ENCODE assay signal across 24 cellular contexts in genomic region chr17:83088451-83089321, GRCh38. TPM values are rescaled to one million over a fixed set of nuclear protein-coding genes. Genes with fewer than 3 reads are reported as not detected.
DNase-seq lines count a peak whose midpoint lies in the region; ATAC-seq and TF ChIP-seq lines count a peak whose summit lies in the region.
"Had no signal": no experiment of that assay in that cellular context is flagged by ENCODE, and none has a peak within 500 bp of the region (broad histone marks: within the 10 kb centered on the region; RNA-seq: fewer than 3 reads in every experiment).

No MANE protein-coding gene starts in this region.

- ATAC-seq in activated CD4-positive, alpha-beta T cell treated with anti-CD3 and anti-CD28 coated beads for 36 hours: no peak
- ATAC-seq in body of pancreas: no peak
- ATAC-seq in HG03457 (IDR thresholded peaks at IDR 0.05; ENCODE audit: unreplicated experiment): no peak
- ATAC-seq: foreskin keratinocyte had no signal

- in situ Hi-C loops in brain microvascular endothelial cell (cut with HindIII; ENCODE audit: low pct_ligation_motif_present, low sequenced_read_pairs): no loop called here

- peaks cover 46% of the 10 kb centered on the region for H3K79me1 ChIP-seq in mesenchymal stem cell (replicated peaks; ENCODE audit: low read length, poor library complexity, severe bottlenecking)

- H3K27ac ChIP-seq in body of pancreas: peak overlapping the region in 3 of 4 donors; percentile 6 to 57 (median 34)
- H3K27ac ChIP-seq in mesenchymal stem cell (ENCODE audit: low read length, poor library complexity, severe bottlenecking): no peak overlapping the region
- H3K27ac ChIP-seq in tibial nerve: peak overlapping the region; percentile 6 to 97 (median 76)
- H3K27ac ChIP-seq in WERI-Rb-1: no peak overlapping the region
- no peak overlapping the region for H3K27ac ChIP-seq in brain microvascular endothelial cell
- H3K27ac ChIP-seq: 22Rv1, foreskin keratinocyte had no signal

- H3K27ac Mint-ChIP-seq in activated CD4-positive, alpha-beta T cell treated with anti-CD3 and anti-CD28 coated beads, Interleukin-2, amount 10 ng/mL, durations not matched to agents 24 days and 14 days: peak overlapping the region; percentile 8
- H3K27ac Mint-ChIP-seq in activated CD4-positive, alpha-beta T cell treated with anti-CD3 and anti-CD28 coated beads for 36 hours: no peak overlapping the region

- CTCF ChIA-PET in activated CD4-positive, alpha-beta T cell treated with anti-CD3 and anti-CD28 coated beads for 36 hours (lab: Charles Lee): no interaction called here

- POLR2A ChIA-PET in activated CD4-positive, alpha-beta T cell treated with anti-CD3 and anti-CD28 coated beads for 36 hours (lab: Charles Lee): no interaction called here

- intact Hi-C loops in activated CD4-positive, alpha-beta T cell treated with anti-CD3 and anti-CD28 coated beads, Interleukin-2, amount 10 ng/mL, durations not matched to agents 24 days and 14 days (cut with micrococcal nuclease): no loop called here
- intact Hi-C loops in activated CD4-positive, alpha-beta T cell treated with anti-CD3 and anti-CD28 coated beads for 36 hours (cut with DNase I, micrococcal nuclease): no loop called here
- intact Hi-C loops in body of pancreas (cut with DNase I): no loop called here

- H4K91ac ChIP-seq in mesenchymal stem cell (ENCODE audit: low read length): no peak overlapping the region

- TF ChIP-seq EP300 in tibial nerve (IDR thresholded peaks at IDR 0.05): peak in 1 of 2 donors; percentile 34

- peaks cover 19% of the 10 kb centered on the region for H3K36me3 Mint-ChIP-seq in activated CD4-positive, alpha-beta T cell treated with anti-CD3 and anti-CD28 coated beads, Interleukin-2, amount 10 ng/mL, durations not matched to agents 24 days and 14 days (ENCODE audit: low read depth)
- peaks cover 2% of the 10 kb centered on the region for H3K36me3 Mint-ChIP-seq in activated CD4-positive, alpha-beta T cell treated with anti-CD3 and anti-CD28 coated beads for 36 hours (ENCODE audit: low read depth)

- no peaks in the 10 kb centered on the region for H3K9me3 Mint-ChIP-seq in activated CD4-positive, alpha-beta T cell treated with anti-CD3 and anti-CD28 coated beads, Interleukin-2, amount 10 ng/mL, durations not matched to agents 24 days and 14 days
- H3K9me3 Mint-ChIP-seq in activated CD4-positive, alpha-beta T cell treated with anti-CD3 and anti-CD28 coated beads for 36 hours (ENCODE audit: low read depth): no peaks in the 10 kb centered on the region

- no peak overlapping the region for H3K23ac ChIP-seq in mesenchymal stem cell (ENCODE audit: low read length in 2 of 2)

- no peak overlapping the region for H3K4me2 ChIP-seq in mesenchymal stem cell (ENCODE audit: low read length, poor library complexity, severe bottlenecking)

- no peak overlapping the region for H2BK120ac ChIP-seq in mesenchymal stem cell (ENCODE audit: low read depth, low read length)

- H2BK5ac ChIP-seq in mesenchymal stem cell (ENCODE audit: low read depth, low read length, poor library complexity, severe bottlenecking): no peak overlapping the region

- H4K8ac ChIP-seq in mesenchymal stem cell (ENCODE audit: low read length): no peak overlapping the region

- no peaks in the 10 kb centered on the region for H3K27me3 Mint-ChIP-seq in activated CD4-positive, alpha-beta T cell treated with anti-CD3 and anti-CD28 coated beads, Interleukin-2, amount 10 ng/mL, durations not matched to agents 24 days and 14 days
- no peaks in the 10 kb centered on the region for H3K27me3 Mint-ChIP-seq in activated CD4-positive, alpha-beta T cell treated with anti-CD3 and anti-CD28 coated beads for 36 hours

- H3K9me3 ChIP-seq in body of pancreas (no peaks in the 10 kb centered on the region), mesenchymal stem cell (ENCODE audit: control insufficient read depth, low read length) (no peaks in the 10 kb centered on the region), tibial nerve (no peaks in the 10 kb centered on the region), WERI-Rb-1 (ENCODE audit: severe bottlenecking) (no peaks in the 10 kb centered on the region)
- H3K9me3 ChIP-seq: BE2C, sigmoid colon had no signal

- peak overlapping the region; percentile 86 for H2AK5ac ChIP-seq in mesenchymal stem cell (ENCODE audit: low read length, severe bottlenecking)

- H3K18ac ChIP-seq in mesenchymal stem cell (ENCODE audit: low read depth in 1 of 2, low read length in 2 of 2): no peak overlapping the region

- peaks cover 51% of the 10 kb centered on the region for H3K4me1 ChIP-seq in body of pancreas
- H3K4me1 ChIP-seq in mesenchymal stem cell (ENCODE audit: control insufficient read depth, insufficient read depth, low read depth, low read length): peaks cover 73% of the 10 kb centered on the region
- peaks cover 0 to 97% (median 65%) of the 10 kb centered on the region in 4 donors for H3K4me1 ChIP-seq in tibial nerve

- H2BK15ac ChIP-seq in mesenchymal stem cell (ENCODE audit: low read depth, poor library complexity, severe bottlenecking): no peak overlapping the region

- H3K14ac ChIP-seq in mesenchymal stem cell (ENCODE audit: low read length in 2 of 2): no peak overlapping the region

- H3K4ac ChIP-seq in mesenchymal stem cell (ENCODE audit: low read depth in 1 of 2, low read length in 2 of 2): no peak overlapping the region

- WGBS in body of pancreas, 2 donors: 73 to 83% methylated on average over 9 to 29 of the region's 29 CpGs
- WGBS in mesenchymal stem cell: 87% methylated on average over 28 of the region's 29 CpGs
- 70 to 75% methylated on average over 26 of the region's 29 CpGs for WGBS in tibial nerve, 2 donors

- H3K4me3 ChIP-seq in body of pancreas (no peak overlapping the region), mesenchymal stem cell (ENCODE audit: insufficient read depth in 1 of 2, low read depth in 1 of 2, low read length in 2 of 2) (peak overlapping the region in 1 of 2 experiments; percentile 33), tibial nerve (no peak overlapping the region), WERI-Rb-1 (ENCODE audit: low read depth, low read length) (no peak overlapping the region), brain microvascular endothelial cell (ENCODE audit: low read depth, low read length) (no peak overlapping the region)
- H3K4me3 ChIP-seq: sigmoid colon had no signal

- H3K4me1 Mint-ChIP-seq in activated CD4-positive, alpha-beta T cell treated with anti-CD3 and anti-CD28 coated beads, Interleukin-2, amount 10 ng/mL, durations not matched to agents 24 days and 14 days: peaks cover 19% of the 10 kb centered on the region
- H3K4me1 Mint-ChIP-seq in activated CD4-positive, alpha-beta T cell treated with anti-CD3 and anti-CD28 coated beads for 36 hours: peaks cover 14% of the 10 kb centered on the region

- H3K9ac ChIP-seq in mesenchymal stem cell (ENCODE audit: low read length): peak overlapping the region; percentile 92

- TF ChIP-seq POLR2A in body of pancreas (IDR thresholded peaks at IDR 0.05) (no peak), tibial nerve (IDR thresholded peaks at IDR 0.05) (no peak)

- no peak overlapping the region for H3K4me3 Mint-ChIP-seq in activated CD4-positive, alpha-beta T cell treated with anti-CD3 and anti-CD28 coated beads, Interleukin-2, amount 10 ng/mL, durations not matched to agents 24 days and 14 days
- no peak overlapping the region for H3K4me3 Mint-ChIP-seq in activated CD4-positive, alpha-beta T cell treated with anti-CD3 and anti-CD28 coated beads for 36 hours

- TF ChIP-seq CTCF in body of pancreas (IDR thresholded peaks at IDR 0.05) (no peak), tibial nerve (IDR thresholded peaks at IDR 0.05) (no peak), WERI-Rb-1 (IDR thresholded peaks at IDR 0.05; ENCODE audit: low read depth, low read length) (no peak), brain microvascular endothelial cell (IDR thresholded peaks at IDR 0.05; ENCODE audit: low read depth, low read length, missing control alignments) (no peak)

- H2BK12ac ChIP-seq in mesenchymal stem cell (ENCODE audit: low read length in 2 of 2): no peak overlapping the region

- no peak overlapping the region for H2AFZ ChIP-seq in mesenchymal stem cell (ENCODE audit: low read depth, low read length)

- no peak for DNase-seq in activated CD4-positive, alpha-beta T cell treated with anti-CD3 and anti-CD28 coated beads, Interleukin-2, amount 10 ng/mL, durations not matched to agents 24 days and 14 days
- no peak for DNase-seq in activated CD4-positive, alpha-beta T cell treated with anti-CD3 and anti-CD28 coated beads for 36 hours
- DNase-seq in body of pancreas: no peak
- DNase-seq in mesenchymal stem cell: no peak
- DNase-seq in tibial nerve (ENCODE audit: low spot score in 2 of 2): no peak
- DNase-seq in WERI-Rb-1: no peak
- no peak for DNase-seq in brain microvascular endothelial cell
- DNase-seq: activated CD4-positive, alpha-beta T cell treated with anti-CD3 and anti-CD28 coated beads for 48 hours; activated CD8-positive, alpha-beta memory T cell treated with anti-CD3 and anti-CD28 coated beads, Interleukin-2, amount 50 U/mL, for 48 hours; activated gamma-delta T cell treated with Interleukin-2 at 50 U/mL for 16 hours; amniotic stem cell; BE2C; cerebellar nuclear complex; DMS 273 treated with DMSO at 0.1 percent for 48 hours; foreskin keratinocyte; GDM1; NCI-H1436; NCI-H2171; NCI-H748 treated with DMSO at 0.1 percent for 48 hours; OCI-M1; sigmoid colon; T-helper 9 cell had no signal

- H3K27me3 ChIP-seq in body of pancreas (no peaks in the 10 kb centered on the region), mesenchymal stem cell (ENCODE audit: control insufficient read depth in 1 of 2, insufficient read depth in 1 of 2, low read length in 2 of 2) (no peaks in the 10 kb centered on the region), tibial nerve (no peaks in the 10 kb centered on the region), WERI-Rb-1 (ENCODE audit: insufficient read depth, low read depth, severe bottlenecking) (no peaks in the 10 kb centered on the region), brain microvascular endothelial cell (replicated peaks) (no peaks in the 10 kb centered on the region)
- H3K27me3 ChIP-seq: BE2C, sigmoid colon had no signal

- no peaks in the 10 kb centered on the region for H3K36me3 ChIP-seq in body of pancreas (replicated peaks in 1 of 2; ENCODE audit: insufficient read depth in 1 of 2, low read depth in 2 of 2)
- peaks cover 59 to 80% of the 10 kb centered on the region in 2 experiments for H3K36me3 ChIP-seq in mesenchymal stem cell (ENCODE audit: control insufficient read depth in 1 of 2, insufficient read depth in 2 of 2, low read depth in 1 of 2, low read length in 2 of 2)
- peaks cover 0 to 75% (median 0%) of the 10 kb centered on the region in 3 donors for H3K36me3 ChIP-seq in tibial nerve
- H3K36me3 ChIP-seq in WERI-Rb-1: no peaks in the 10 kb centered on the region
- H3K36me3 ChIP-seq in brain microvascular endothelial cell (replicated peaks): peaks cover 54% of the 10 kb centered on the region
- H3K36me3 ChIP-seq: BE2C had no signal

RNA-seq across cellular contexts. Expression of gene METRNL, which starts 9.3 kb away (rescaled TPM):
- total RNA-seq in activated CD4-positive, alpha-beta T cell treated with anti-CD3 and anti-CD28 coated beads, Interleukin-2, amount 10 ng/mL, durations not matched to agents 24 days and 14 days: 19.6 and 22.3 TPM in 2 replicates
- 10 to 100 TPM; 22.4 to 26.3 TPM for total RNA-seq in activated CD4-positive, alpha-beta T cell treated with anti-CD3 and anti-CD28 coated beads for 36 hours
- total RNA-seq in body of pancreas: 10 to 100 TPM; 21.3 to 26.4 TPM
- 15.1 TPM for polyA plus RNA-seq in mesenchymal stem cell (2013, experiment 1 of 2)
- polyA plus RNA-seq in mesenchymal stem cell (2013, experiment 2 of 2): 14.1 TPM
- total RNA-seq in tibial nerve: 100 to 1,000 TPM; 112 to 162 (median 147) TPM

Comparison
In these comparisons a context has a peak if more than half of its experiments do, and no peak if none do; other contexts are left out.
1. H3K27ac ChIP-seq: peak in body of pancreas (3 of 4) and tibial nerve (4 of 4); none in mesenchymal stem cell (single experiment), WERI-Rb-1 (single experiment) and brain microvascular endothelial cell (single experiment).